Comparison of ENCODE assay signal across 9 cellular contexts in genomic region chr5:171419663-171420428, GRCh38. TPM values are rescaled to one million over a fixed set of nuclear protein-coding genes. Genes with fewer than 3 reads are reported as not detected.
DNase-seq lines count a peak whose midpoint lies in the region; ATAC-seq, FAIRE-seq and TF ChIP-seq lines count a peak whose summit lies in the region.
"Had no signal": no experiment of that assay in that cellular context is flagged by ENCODE, and none has a peak within 500 bp of the region (broad histone marks: within the 10 kb centered on the region; RNA-seq: fewer than 3 reads in every experiment).

No MANE protein-coding gene starts in this region.

- H3K4me3 ChIP-seq in AG04450 (ENCODE audit: low read depth, low read length) (peak overlapping the region; percentile 46), fibroblast of mammary gland (ENCODE audit: control insufficient read depth, low read depth, low read length) (no peak overlapping the region)

- TF ChIP-seq CTCF in AG04450 (IDR thresholded peaks at IDR 0.05; ENCODE audit: low read depth, low read length): no peak
- TF ChIP-seq CTCF in fibroblast of mammary gland (conservative IDR thresholded peaks at IDR 0.05; ENCODE audit: control insufficient read depth, insufficient read depth, low read depth, low read length): no peak
- no peak for TF ChIP-seq CTCF in neural crest cell (conservative IDR thresholded peaks at IDR 0.05)

- peaks cover 48% of the 10 kb centered on the region for H3K27me3 Mint-ChIP-seq in neural crest cell (ENCODE audit: low read depth)

- peak; percentile 33 for ATAC-seq in HG03571 (IDR thresholded peaks at IDR 0.05; ENCODE audit: unreplicated experiment)

- H3K27me3 ChIP-seq in AG04450 (ENCODE audit: control insufficient read depth, insufficient read depth, low read length): peaks cover 8% of the 10 kb centered on the region

- no peaks in the 10 kb centered on the region for H3K9me3 ChIP-seq in AG04450 (ENCODE audit: control insufficient read depth, insufficient read depth, low read length)
- H3K9me3 ChIP-seq: HAP-1 had no signal

- H3K36me3 Mint-ChIP-seq in neural crest cell (ENCODE audit: low read depth): no peaks in the 10 kb centered on the region

- no peak overlapping the region for H3K27ac ChIP-seq in AG04450 (ENCODE audit: low read depth, low read length)

- no peak for FAIRE-seq in GM18507 (lab: Jason Lieb, UNC)

- POLR2A ChIA-PET in AG04450 (lab: Yijun Ruan, JAX): no interaction called here

- H3K9me3 Mint-ChIP-seq in neural crest cell: no peaks in the 10 kb centered on the region

- H3K4me1 Mint-ChIP-seq in neural crest cell: peaks cover 24% of the 10 kb centered on the region

- no peak overlapping the region for H3K27ac Mint-ChIP-seq in neural crest cell (ENCODE audit: unreplicated experiment)

- no peak for DNase-seq in AG04450 (ENCODE audit: low read depth, low spot score)
- DNase-seq in GM18507 (ENCODE audit: extremely low spot score, insufficient read length, low read depth): peak; percentile 28
- DNase-seq in activated CD4-positive, CD25-positive, alpha-beta regulatory T cell treated with anti-CD3 and anti-CD28 coated beads, Interleukin-2, amount 50 U/mL, for 72 hours: peak; percentile 41
- DNase-seq in fibroblast of mammary gland (ENCODE audit: low read depth): peak; percentile 21
- DNase-seq in neural crest cell (ENCODE audit: low read depth, low spot score): peak; percentile 40
- DNase-seq in activated gamma-delta T cell (lab: John Stamatoyannopoulos, UW): no peak
- no peak for DNase-seq in CD1c-positive myeloid dendritic cell (ENCODE audit: extremely low spot score)

- CTCF ChIA-PET in AG04450 (lab: Charles Lee): interaction anchor here (0.7 to 7.8 kb wide), 20 partner anchors 9 to 865 kb away, joined by 3 to 141 read pairs (median 4); no protein-coding TSS in a partner anchor

- H3K4me3 Mint-ChIP-seq in neural crest cell: peak overlapping the region; percentile 72

RNA-seq across cellular contexts. Expression of gene FGF18, which starts 0.4 kb away (rescaled TPM):
- polyA plus RNA-seq in AG04450 (2011; rRNA removed): 0.27 and 0.30 TPM in 2 replicates
- 0.14 TPM in 1 of 2 replicates, not detected in the other for polyA minus RNA-seq in AG04450 (2011; rRNA and poly(A)+ RNA removed)
- 2.4 TPM in 2 replicates for total RNA-seq in neural crest cell

RNA-seq across cellular contexts. Expression of gene NPM1, which starts 32.2 kb away (rescaled TPM):
- polyA plus RNA-seq in AG04450 (2011; rRNA removed): 2,315 and 2,664 TPM in 2 replicates
- polyA minus RNA-seq in AG04450 (2011; rRNA and poly(A)+ RNA removed): 733 and 818 TPM in 2 replicates
- total RNA-seq in neural crest cell: 2,514 and 2,574 TPM in 2 replicates

Comparison
In these comparisons a context has a peak if more than half of its experiments do, and no peak if none do; other contexts are left out.
1. DNase-seq: peak in GM18507 (single experiment), activated CD4-positive, CD25-positive, alpha-beta regulatory T cell treated with anti-CD3 and anti-CD28 coated beads, Interleukin-2, amount 50 U/mL, for 72 hours (single experiment), fibroblast of mammary gland (single experiment) and neural crest cell (single experiment); none in AG04450 (single experiment), activated gamma-delta T cell (single experiment) and CD1c-positive myeloid dendritic cell (single experiment).